ENCODE assay signal across 8 cellular contexts in the genomic region with DNA sequence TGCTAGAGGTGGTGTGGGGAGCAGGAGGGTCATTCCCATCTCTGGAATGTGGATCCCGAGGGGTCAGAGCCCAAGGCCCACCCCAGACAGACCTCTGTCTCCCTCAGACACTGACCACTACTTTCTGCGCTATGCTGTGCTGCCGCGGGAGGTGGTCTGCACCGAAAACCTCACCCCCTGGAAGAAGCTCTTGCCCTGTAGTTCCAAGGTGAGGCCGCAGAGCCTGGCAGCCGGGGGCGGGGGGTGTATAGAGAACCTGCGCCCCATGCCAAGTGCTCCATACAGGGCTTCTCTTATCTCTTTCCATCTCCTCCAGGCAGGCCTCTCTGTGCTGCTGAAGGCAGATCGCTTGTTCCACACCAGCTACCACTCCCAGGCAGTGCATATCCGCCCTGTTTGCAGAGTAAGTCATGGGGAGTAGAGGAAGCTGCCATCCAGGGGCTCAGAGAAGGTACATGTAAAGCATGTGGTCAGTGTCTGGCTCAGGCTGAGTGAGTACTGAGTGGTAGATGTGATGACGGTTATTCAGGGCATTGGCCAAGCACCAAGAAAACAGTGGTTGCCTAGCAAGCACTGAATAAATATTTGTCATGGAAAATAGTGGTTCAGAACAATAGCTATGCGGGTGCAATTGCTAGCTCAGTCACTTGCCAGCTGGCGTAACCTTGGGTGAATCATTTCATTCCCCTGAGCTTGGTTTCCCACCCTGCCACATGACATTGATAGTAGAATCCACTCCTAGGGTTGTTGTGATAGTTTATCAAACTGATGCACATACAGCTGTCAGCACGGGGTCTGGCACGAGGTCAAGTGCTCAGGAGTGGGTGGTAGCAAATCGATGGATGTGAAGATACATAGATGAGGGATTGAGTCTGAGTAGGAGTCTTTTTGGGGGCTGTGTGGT. TPM values are rescaled to one million over a fixed set of nuclear protein-coding genes. Genes with fewer than 3 reads are reported as not detected.
A peak's percentile ranks its signal among the peaks of the same experiment; 100 is the strongest.
DNase-seq lines count a peak whose midpoint lies in the region; ATAC-seq lines count a peak whose summit lies in the region.

No MANE protein-coding gene starts in this region.

- H3K4me3 ChIP-seq in skeletal muscle cell (ENCODE audit: low read depth, low read length): no peak overlapping the region

- intact Hi-C loops in activated CD4-positive, alpha-beta memory T cell treated with anti-CD3 and anti-CD28 coated beads for 36 hours (cut with micrococcal nuclease): no loop called here

- H3K27me3 Mint-ChIP-seq in activated CD4-positive, alpha-beta memory T cell treated with anti-CD3 and anti-CD28 coated beads for 36 hours: no peaks in the 10 kb centered on the region

- peak; percentile 47 for ATAC-seq in GM21360 (IDR thresholded peaks at IDR 0.05; ENCODE audit: unreplicated experiment)

- peaks cover 43% of the 10 kb centered on the region for H3K4me1 Mint-ChIP-seq in activated CD4-positive, alpha-beta memory T cell treated with anti-CD3 and anti-CD28 coated beads for 36 hours (ENCODE audit: low read depth)

- POLR2A ChIA-PET in activated CD4-positive, alpha-beta memory T cell treated with anti-CD3 and anti-CD28 coated beads for 36 hours (lab: Charles Lee): interaction anchor here (0.7 to 2.2 kb wide), 5 partner anchors 12 to 56 kb away, joined by 3 to 10 read pairs (median 3); partner anchors contain the start of gene SYS1

- peaks cover 30% of the 10 kb centered on the region for H3K36me3 Mint-ChIP-seq in activated CD4-positive, alpha-beta memory T cell treated with anti-CD3 and anti-CD28 coated beads for 36 hours

- H3K9me3 Mint-ChIP-seq in activated CD4-positive, alpha-beta memory T cell treated with anti-CD3 and anti-CD28 coated beads for 36 hours: no peaks in the 10 kb centered on the region

- DNase-seq in Daoy (ENCODE audit: low read depth): peak; percentile 96
- peak; percentile 87 for DNase-seq in HK-2 (ENCODE audit: unreplicated experiment)
- DNase-seq in activated CD4-positive, alpha-beta memory T cell treated with anti-CD3 and anti-CD28 coated beads for 36 hours: peak; percentile 39
- DNase-seq in glomerular endothelial cell (ENCODE audit: extremely low read depth, low read depth, low spot score): peak; percentile 89
- peak; percentile 90 for DNase-seq in skeletal muscle cell (ENCODE audit: low read depth)
- no peak for DNase-seq in NCI-H82 treated with DMSO at 0.1 percent for 48 hours (lab: John Stamatoyannopoulos, UW; ENCODE audit: unreplicated experiment)
- DNase-seq in NCI-H1694 (lab: John Stamatoyannopoulos, UW): no peak

- no peak overlapping the region for H3K4me3 Mint-ChIP-seq in activated CD4-positive, alpha-beta memory T cell treated with anti-CD3 and anti-CD28 coated beads for 36 hours

- H3K27ac Mint-ChIP-seq in activated CD4-positive, alpha-beta memory T cell treated with anti-CD3 and anti-CD28 coated beads for 36 hours: peak overlapping the region; percentile 71

- CTCF ChIA-PET in activated CD4-positive, alpha-beta memory T cell treated with anti-CD3 and anti-CD28 coated beads for 36 hours (lab: Charles Lee): interaction anchor here (0.6 to 8.0 kb wide), 9 partner anchors 15 to 352 kb away, joined by 3 to 86 read pairs (median 4); partner anchors contain the start of genes SYS1 and WFDC10A

RNA-seq across cellular contexts. Expression of gene PIGT, which starts 3.5 kb away (rescaled TPM):
- total RNA-seq in Daoy (2014; rRNA removed; shearing (Covaris generic)): 51.3 and 58.7 TPM in 2 replicates
- total RNA-seq in activated CD4-positive, alpha-beta memory T cell treated with anti-CD3 and anti-CD28 coated beads for 36 hours: 10 to 100 TPM; 41.5 to 44.4 TPM
- total RNA-seq in glomerular endothelial cell: 91.1 and 130 TPM in 2 replicates

RNA-seq across cellular contexts. Expression of gene DBNDD2, which starts 11.4 kb away (rescaled TPM):
- total RNA-seq in Daoy (2014; rRNA removed; shearing (Covaris generic)): 5.8 and 7.3 TPM in 2 replicates
- 10 to 100 TPM; 21.6 to 22.6 TPM for total RNA-seq in activated CD4-positive, alpha-beta memory T cell treated with anti-CD3 and anti-CD28 coated beads for 36 hours
- 21.7 and 25.0 TPM in 2 replicates for total RNA-seq in glomerular endothelial cell

RNA-seq across cellular contexts. Expression of gene TP53TG5, which starts 41.3 kb away (rescaled TPM):
- not detected in 2 replicates for total RNA-seq in Daoy (2014; rRNA removed; shearing (Covaris generic))
- under 1 TPM; 0.24 to 0.55 TPM for total RNA-seq in activated CD4-positive, alpha-beta memory T cell treated with anti-CD3 and anti-CD28 coated beads for 36 hours
- total RNA-seq in glomerular endothelial cell: not detected in 2 replicates

RNA-seq across cellular contexts. Expression of gene WFDC2, which starts 50.1 kb away (rescaled TPM):
- not detected in 2 replicates for total RNA-seq in Daoy (2014; rRNA removed; shearing (Covaris generic))
- total RNA-seq in activated CD4-positive, alpha-beta memory T cell treated with anti-CD3 and anti-CD28 coated beads for 36 hours: under 1 TPM; 0.38 to 0.92 TPM
- total RNA-seq in glomerular endothelial cell: 0.44 TPM in 1 of 2 replicates, not detected in the other

RNA-seq across cellular contexts. Expression of gene SYS1, which starts 56.5 kb away (rescaled TPM):
- total RNA-seq in Daoy (2014; rRNA removed; shearing (Covaris generic)): 12.5 and 13.3 TPM in 2 replicates
- total RNA-seq in activated CD4-positive, alpha-beta memory T cell treated with anti-CD3 and anti-CD28 coated beads for 36 hours: 10 to 100 TPM; 19.9 to 24.8 TPM
- total RNA-seq in glomerular endothelial cell: 19.2 and 31.1 TPM in 2 replicates

Comparison
In these comparisons a context has a peak if more than half of its experiments do, and no peak if none do; other contexts are left out.
1. DNase-seq: peak in Daoy (single experiment), HK-2 (single experiment), activated CD4-positive, alpha-beta memory T cell treated with anti-CD3 and anti-CD28 coated beads for 36 hours (single experiment), glomerular endothelial cell (single experiment) and skeletal muscle cell (single experiment); none in NCI-H82 treated with DMSO at 0.1 percent for 48 hours (single experiment) and NCI-H1694 (single experiment).